Comparison of ENCODE assay signal across 9 cellular contexts in the genomic region with DNA sequence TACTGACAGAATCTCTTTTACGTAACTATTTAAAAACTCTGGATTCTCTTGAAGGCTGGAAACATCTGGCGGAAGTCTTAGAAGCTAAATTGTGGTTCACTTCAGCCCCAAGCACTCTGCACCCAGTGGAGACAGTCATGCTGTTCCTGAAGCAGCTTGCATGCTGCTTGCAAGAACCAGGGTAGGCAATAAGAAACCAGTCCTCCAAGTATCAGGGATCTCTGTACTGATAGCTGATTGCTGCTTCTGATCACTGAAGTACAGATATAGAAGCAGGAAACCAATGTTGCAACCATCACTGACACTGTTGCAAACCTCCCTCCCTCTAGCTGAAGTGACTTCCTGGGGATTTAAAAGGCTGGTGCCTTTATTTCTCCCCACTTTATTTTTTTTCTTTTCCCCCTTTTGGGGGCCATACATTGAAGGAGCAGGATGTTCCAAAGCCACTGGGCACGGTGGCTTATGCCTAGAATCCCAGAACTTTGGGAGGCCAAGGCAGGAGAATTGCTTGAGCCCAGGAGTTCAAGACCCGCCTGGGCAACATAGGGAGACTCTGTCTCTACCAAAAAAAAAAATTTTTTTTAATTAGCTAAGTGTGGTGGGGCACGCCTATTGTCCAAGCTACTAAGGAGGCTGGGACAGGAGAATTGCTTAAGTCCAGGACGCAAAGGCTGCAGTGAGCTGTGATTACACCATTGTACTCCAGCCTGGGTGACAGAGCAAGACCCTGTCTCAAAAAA. TPM values are rescaled to one million over a fixed set of nuclear protein-coding genes. Genes with fewer than 3 reads are reported as not detected.
DNase-seq lines count a peak whose midpoint lies in the region; ATAC-seq and TF ChIP-seq lines count a peak whose summit lies in the region.
"Had no signal": no experiment of that assay in that cellular context is flagged by ENCODE, and none has a peak within 500 bp of the region (broad histone marks: within the 10 kb centered on the region; RNA-seq: fewer than 3 reads in every experiment).

No MANE protein-coding gene starts in this region.

- H3K27ac ChIP-seq in naive thymus-derived CD4-positive, alpha-beta T cell (ENCODE audit: low read depth, low read length): peak overlapping the region; percentile 69

- peak overlapping the region; percentile 19 for H3K27ac Mint-ChIP-seq in T-helper 17 cell
- peak overlapping the region; percentile 77 to 95 (median 92) for H3K27ac Mint-ChIP-seq in naive thymus-derived CD4-positive, alpha-beta T cell

- no peaks in the 10 kb centered on the region for H3K27me3 Mint-ChIP-seq in T-helper 17 cell
- no peaks in the 10 kb centered on the region for H3K27me3 Mint-ChIP-seq in naive thymus-derived CD4-positive, alpha-beta T cell

- H3K36me3 ChIP-seq in naive thymus-derived CD4-positive, alpha-beta T cell (ENCODE audit: control insufficient read depth in 2 of 3, insufficient read depth in 3 of 3, low read length in 3 of 3): no peaks in the 10 kb centered on the region

- no peaks in the 10 kb centered on the region for H3K9me3 ChIP-seq in T-helper 17 cell (ENCODE audit: control insufficient read depth, low read length, poor library complexity, severe bottlenecking)
- H3K9me3 ChIP-seq in naive thymus-derived CD4-positive, alpha-beta T cell (ENCODE audit: control insufficient read depth in 2 of 3, low read length in 3 of 3): no peaks in the 10 kb centered on the region

- no peaks in the 10 kb centered on the region for H3K27me3 ChIP-seq in naive thymus-derived CD4-positive, alpha-beta T cell (ENCODE audit: control insufficient read depth in 2 of 2, insufficient read depth in 2 of 2, low read length in 2 of 2)

- CTCF ChIA-PET in naive thymus-derived CD4-positive, alpha-beta T cell (lab: Charles Lee): interaction anchor here (2.3 kb wide), 1 partner anchor 15 kb away, joined by 9 read pairs; the partner anchor contains the start of genes GLT8D1 and SPCS1

- DNase-seq in GM12865 (ENCODE audit: low read depth) (peak; percentile 84), T-helper 17 cell (no peak), NCI-H748 (lab: John Stamatoyannopoulos, UW; ENCODE audit: unreplicated experiment) (no peak)
- peak in 7 of 9 donors; percentile 47 to 69 (median 55) for DNase-seq in naive thymus-derived CD4-positive, alpha-beta T cell
- DNase-seq: RPMI8226 had no signal

- TF ChIP-seq CTCF in GM12865 (IDR thresholded peaks at IDR 0.05; ENCODE audit: insufficient read depth, low read depth, low read length, missing control alignments): no peak

- peaks cover 14% of the 10 kb centered on the region for H3K4me1 Mint-ChIP-seq in T-helper 17 cell
- peaks cover 18 to 47% (median 33%) of the 10 kb centered on the region in 7 donors for H3K4me1 Mint-ChIP-seq in naive thymus-derived CD4-positive, alpha-beta T cell

- POLR2A ChIA-PET in naive thymus-derived CD4-positive, alpha-beta T cell (lab: Charles Lee): interaction anchor here (0.8 to 3.1 kb wide), 3 partner anchors 14 to 20 kb away, joined by 3 to 33 read pairs (median 7); partner anchors contain the start of genes GLT8D1 and SPCS1

- no peak overlapping the region for H3K4me3 Mint-ChIP-seq in T-helper 17 cell
- H3K4me3 Mint-ChIP-seq in naive thymus-derived CD4-positive, alpha-beta T cell: peak overlapping the region; percentile 51 to 81 (median 69)

- peaks cover 0 to 28% of the 10 kb centered on the region in 2 donors for H3K4me1 ChIP-seq in naive thymus-derived CD4-positive, alpha-beta T cell (ENCODE audit: control insufficient read depth in 2 of 2, insufficient read depth in 2 of 2, low read length in 2 of 2)

- peak; percentile 64 for ATAC-seq in HG02759 (IDR thresholded peaks at IDR 0.05; ENCODE audit: unreplicated experiment)
- ATAC-seq in T-helper 17 cell: peak; percentile 72
- peak; percentile 86 for ATAC-seq in naive thymus-derived CD4-positive, alpha-beta T cell
- ATAC-seq in GM21619 (IDR thresholded peaks at IDR 0.05; ENCODE audit: unreplicated experiment): no peak
- ATAC-seq in HG03571 (IDR thresholded peaks at IDR 0.05; ENCODE audit: unreplicated experiment): no peak
- no peak for ATAC-seq in GM18511 (IDR thresholded peaks at IDR 0.05; ENCODE audit: unreplicated experiment)

- intact Hi-C loops in naive thymus-derived CD4-positive, alpha-beta T cell (cut with micrococcal nuclease): loop anchor here in 1 of 2 donors (2.0 to 5.0 kb wide), 2 partner anchors 14 to 34 kb away; partner anchors contain the start of genes GNL3, PBRM1 and SPCS1

- H3K36me3 Mint-ChIP-seq in T-helper 17 cell (ENCODE audit: low read depth): peaks cover 2% of the 10 kb centered on the region
- H3K36me3 Mint-ChIP-seq in naive thymus-derived CD4-positive, alpha-beta T cell: peaks cover 3 to 30% (median 13%) of the 10 kb centered on the region in 5 donors

- H3K9me3 Mint-ChIP-seq in naive thymus-derived CD4-positive, alpha-beta T cell: peaks cover 0 to 4% (median 2%) of the 10 kb centered on the region in 11 donors

- no peak overlapping the region for H3K4me3 ChIP-seq in GM12865 (ENCODE audit: low read depth, low read length)
- no peak overlapping the region for H3K4me3 ChIP-seq in naive thymus-derived CD4-positive, alpha-beta T cell (ENCODE audit: low read length)

RNA-seq across cellular contexts. Expression of gene SPCS1, which starts 15.3 kb away (rescaled TPM):
- total RNA-seq in T-helper 17 cell: 10 to 100 TPM; 62.6 to 63.7 TPM
- total RNA-seq in naive thymus-derived CD4-positive, alpha-beta T cell: 10 to 100 TPM; 55.0 to 95.3 (median 78.2) TPM
- polyA plus RNA-seq in naive thymus-derived CD4-positive, alpha-beta T cell: 100 to 1,000 TPM; 339 to 379 TPM

RNA-seq across cellular contexts. Expression of gene GLT8D1, which starts 15.6 kb away (rescaled TPM):
- total RNA-seq in T-helper 17 cell: 10 to 100 TPM; 18.9 to 23.0 TPM
- total RNA-seq in naive thymus-derived CD4-positive, alpha-beta T cell: 10 to 100 TPM; 18.9 to 47.7 (median 45.2) TPM
- 10 to 100 TPM; 62.5 to 80.9 TPM for polyA plus RNA-seq in naive thymus-derived CD4-positive, alpha-beta T cell

RNA-seq across cellular contexts. Expression of gene GNL3, which starts 35.3 kb away (rescaled TPM):
- total RNA-seq in T-helper 17 cell: 100 to 1,000 TPM; 109 to 117 TPM
- total RNA-seq in naive thymus-derived CD4-positive, alpha-beta T cell: 100 to 1,000 TPM in 2 of 5 experiments, 10 to 100 TPM in 3; 87.9 to 116 (median 97.2) TPM
- polyA plus RNA-seq in naive thymus-derived CD4-positive, alpha-beta T cell: 10 to 100 TPM; 60.0 to 84.2 TPM

RNA-seq across cellular contexts. Expression of gene PBRM1, which starts 35.5 kb away (rescaled TPM):
- total RNA-seq in T-helper 17 cell: 10 to 100 TPM; 62.8 to 70.8 TPM
- 10 to 100 TPM; 58.4 to 83.8 (median 74.2) TPM for total RNA-seq in naive thymus-derived CD4-positive, alpha-beta T cell
- polyA plus RNA-seq in naive thymus-derived CD4-positive, alpha-beta T cell: 100 to 1,000 TPM in 1 of 2 donors, 10 to 100 TPM in 1; 94.0 to 109 TPM

RNA-seq across cellular contexts. Expression of gene NEK4, which starts 49.6 kb away (rescaled TPM):
- 10 to 100 TPM in 1 of 2 donors, 1 to 10 TPM in 1; 7.3 to 14.7 TPM for total RNA-seq in T-helper 17 cell
- total RNA-seq in naive thymus-derived CD4-positive, alpha-beta T cell: 10 to 100 TPM; 14.4 to 28.4 (median 21.1) TPM
- polyA plus RNA-seq in naive thymus-derived CD4-positive, alpha-beta T cell: 10 to 100 TPM in 1 of 2 donors, 1 to 10 TPM in 1; 9.0 to 13.0 TPM

Comparison
In these comparisons a context has a peak if more than half of its experiments do, and no peak if none do; other contexts are left out.
1. DNase-seq: peak in GM12865 (single experiment) and naive thymus-derived CD4-positive, alpha-beta T cell (7 of 9); none in T-helper 17 cell (0 of 3) and NCI-H748 (single experiment).
2. ATAC-seq: peak in HG02759 (single experiment), T-helper 17 cell (single experiment) and naive thymus-derived CD4-positive, alpha-beta T cell (single experiment); none in GM21619 (single experiment), HG03571 (single experiment) and GM18511 (single experiment).